ENCODE assay signal across 19 cellular contexts in genomic region chrX:103927030-103927429, GRCh38. TPM values are rescaled to one million over a fixed set of nuclear protein-coding genes. Genes with fewer than 3 reads are reported as not detected.
DNase-seq lines count a peak whose midpoint lies in the region; ATAC-seq and TF ChIP-seq lines count a peak whose summit lies in the region.
"Had no signal": no experiment of that assay in that cellular context is flagged by ENCODE, and none has a peak within 500 bp of the region (broad histone marks: within the 10 kb centered on the region; RNA-seq: fewer than 3 reads in every experiment).

No MANE protein-coding gene starts in this region.

- TF ChIP-seq CTCF in Loucy (conservative IDR thresholded peaks at IDR 0.05; ENCODE audit: low read length): no peak

- ATAC-seq in GM18502 (IDR thresholded peaks at IDR 0.05; ENCODE audit: poor library complexity, unreplicated experiment) (peak; percentile 77), GM19468 (IDR thresholded peaks at IDR 0.05; ENCODE audit: extremely low read depth, unreplicated experiment) (peak; percentile 39), HG03064 (IDR thresholded peaks at IDR 0.05; ENCODE audit: low read depth, unreplicated experiment) (peak; percentile 74)
- ATAC-seq: gastrocnemius medialis, HCT116, left colon, mucosa of descending colon had no signal

- H3K79me2 ChIP-seq in Loucy (ENCODE audit: insufficient read depth, low read length): peaks cover 79% of the 10 kb centered on the region

- H3K4me3 ChIP-seq in Loucy (ENCODE audit: low read length, poor library complexity, severe bottlenecking): peak overlapping the region; percentile 57
- H3K4me3 ChIP-seq: gastrocnemius medialis, mucosa of descending colon, PC-9, right atrium auricular region, SK-N-MC had no signal

- no peak overlapping the region for H2AFZ ChIP-seq in Loucy (ENCODE audit: low read length)
- H2AFZ ChIP-seq: PC-9 had no signal

- H3K4me1 ChIP-seq in Loucy (ENCODE audit: insufficient read depth, low read length, poor library complexity, severe bottlenecking): peaks cover 30% of the 10 kb centered on the region
- H3K4me1 ChIP-seq: gastrocnemius medialis, right atrium auricular region had no signal

- H3K4me2 ChIP-seq in Loucy (ENCODE audit: low read depth, low read length, poor library complexity, severe bottlenecking): peak overlapping the region; percentile 64
- H3K4me2 ChIP-seq: PC-9 had no signal

- no peaks in the 10 kb centered on the region for H3F3A ChIP-seq in Loucy (ENCODE audit: low read depth)

- H3K9me2 ChIP-seq in Loucy (replicated peaks; ENCODE audit: low read depth, low read length): no peaks in the 10 kb centered on the region

- H4K20me1 ChIP-seq in Loucy (ENCODE audit: insufficient read depth, low read length, poor library complexity, severe bottlenecking): peaks cover 17% of the 10 kb centered on the region

- no peaks in the 10 kb centered on the region for H3K9me3 ChIP-seq in Loucy (ENCODE audit: insufficient read depth, low read depth, low read length)
- H3K9me3 ChIP-seq: gastrocnemius medialis, mucosa of descending colon, right atrium auricular region had no signal

- DNase-seq in foreskin melanocyte: no peak
- no peak for DNase-seq in activated CD4-positive, alpha-beta T cell treated with anti-CD3 and anti-CD28 coated beads for 4 hours
- no peak for DNase-seq in NCI-H226
- DNase-seq in mesenteric fat pad (ENCODE audit: low spot score): no peak
- DNase-seq: activated naive CD4-positive, alpha-beta T cell treated with anti-CD3 and anti-CD28 coated beads, Interleukin-2, amount 10 ng/mL, durations not matched to agents 7 days and 5 days; activated T-cell treated with anti-CD3 and anti-CD28 coated beads, Interleukin-2, amount 50 U/mL, for 1 hour; cortex of kidney; gastrocnemius medialis; left colon; mucosa of descending colon; NCI-H69; PC-9 had no signal

- H3K27me3 ChIP-seq in Loucy (ENCODE audit: insufficient read depth, low read length, poor library complexity, severe bottlenecking): no peaks in the 10 kb centered on the region
- H3K27me3 ChIP-seq: right atrium auricular region had no signal

- H3K9ac ChIP-seq in Loucy (ENCODE audit: low read depth, low read length, poor library complexity, severe bottlenecking): no peak overlapping the region

- H3K36me3 ChIP-seq in Loucy (ENCODE audit: insufficient read depth, low read length): peaks cover 3% of the 10 kb centered on the region; the same call in 1 of the 2 replicates
- H3K36me3 ChIP-seq: gastrocnemius medialis, right atrium auricular region had no signal

RNA-seq across cellular contexts. Expression of gene TMSB15B, which starts 35.4 kb away (rescaled TPM):
- total RNA-seq in mesenteric fat pad: 1.7 TPM
- total RNA-seq: gastrocnemius medialis, PC-9 had no signal
